ENCODE assay signal across 8 cellular contexts in the genomic region with DNA sequence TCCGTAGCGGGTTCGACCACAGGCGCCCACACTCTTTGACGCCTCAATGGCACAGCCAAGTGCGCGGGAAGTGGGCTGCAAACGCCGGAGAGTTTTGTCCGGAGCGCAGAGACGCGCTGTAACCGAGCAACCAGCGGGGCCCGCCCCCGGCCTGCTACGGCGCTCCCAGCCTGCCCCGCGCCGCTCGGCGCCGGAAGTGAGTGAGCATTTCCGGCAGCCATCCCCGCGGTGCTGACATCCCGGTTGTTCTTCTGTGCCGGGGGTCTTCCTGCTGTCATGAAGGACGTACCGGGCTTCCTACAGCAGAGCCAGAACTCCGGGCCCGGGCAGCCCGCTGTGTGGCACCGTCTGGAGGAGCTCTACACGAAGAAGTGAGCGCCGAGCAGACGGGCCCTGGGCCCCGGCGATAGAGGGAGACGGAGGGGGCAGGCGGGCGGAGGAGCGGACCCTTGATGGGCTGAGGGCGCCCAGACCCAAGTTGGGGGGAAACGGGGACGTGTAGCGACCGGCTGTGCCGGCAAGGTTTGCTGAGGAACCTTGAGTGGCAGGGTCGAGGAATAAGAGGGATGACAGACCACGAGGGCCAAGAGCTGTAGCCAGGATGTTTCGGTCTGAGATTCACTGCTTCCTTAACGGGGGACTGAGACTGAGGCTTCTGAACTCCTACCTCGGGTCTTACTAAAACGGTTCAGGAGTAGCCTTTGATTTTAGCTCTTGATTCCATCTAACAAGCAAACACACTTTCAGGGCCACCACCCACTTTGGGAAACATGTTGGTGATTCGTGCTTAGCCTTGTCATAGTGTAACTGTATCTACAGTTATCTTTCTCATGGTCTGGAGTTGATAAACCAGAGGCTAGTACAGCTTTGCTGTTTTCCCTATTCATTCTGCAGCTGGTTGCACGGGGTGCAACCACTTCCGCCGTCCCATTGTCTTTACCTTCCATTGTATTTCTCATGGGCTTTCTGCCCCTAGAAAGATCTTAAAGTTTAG. TPM values are rescaled to one million over a fixed set of nuclear protein-coding genes. Genes with fewer than 3 reads are reported as not detected.
DNase-seq lines count a peak whose midpoint lies in the region; ATAC-seq and TF ChIP-seq lines count a peak whose summit lies in the region.

A gene (plus strand): TSS at position 203 of the 994 bp plus-strand sequence. CDS start 74 bp downstream, at position 277.

- peak within 1 kb of the TSS; percentile 97 for H3K4me3 Mint-ChIP-seq in activated CD4-positive, alpha-beta T cell treated with anti-CD3 and anti-CD28 coated beads, Interleukin-2, amount 10 ng/mL, durations not matched to agents 24 days and 14 days

- no peak for TF ChIP-seq CTCF in coronary artery (IDR thresholded peaks at IDR 0.05)

- peaks cover 36% of the 10 kb centered on the region for H3K36me3 Mint-ChIP-seq in activated CD4-positive, alpha-beta T cell treated with anti-CD3 and anti-CD28 coated beads, Interleukin-2, amount 10 ng/mL, durations not matched to agents 24 days and 14 days (ENCODE audit: low read depth)

- peak within 1 kb of the TSS; percentile 89 for H3K4me3 ChIP-seq in coronary artery

- no peaks in the 10 kb centered on the region for H3K9me3 Mint-ChIP-seq in activated CD4-positive, alpha-beta T cell treated with anti-CD3 and anti-CD28 coated beads, Interleukin-2, amount 10 ng/mL, durations not matched to agents 24 days and 14 days

- H3K27ac Mint-ChIP-seq in activated CD4-positive, alpha-beta T cell treated with anti-CD3 and anti-CD28 coated beads, Interleukin-2, amount 10 ng/mL, durations not matched to agents 24 days and 14 days, result peak within 1 kb of the TSS; percentile 100

- DNase-seq in AG08396 (ENCODE audit: low spot score) (peak; percentile 96), NCI-H345 treated with DMSO at 0.1 percent for 48 hours (lab: John Stamatoyannopoulos, UW; ENCODE audit: unreplicated experiment) (peak; percentile 53), coronary artery (ENCODE audit: low spot score) (peak; percentile 91), left kidney (ENCODE audit: low read depth, low spot score) (peak; percentile 96)
- DNase-seq in activated CD4-positive, alpha-beta T cell treated with anti-CD3 and anti-CD28 coated beads, Interleukin-2, amount 10 ng/mL, durations not matched to agents 24 days and 14 days, result peak; percentile 97
- DNase-seq in stimulated activated CD4-positive, alpha-beta T cell treated with anti-CD3 and anti-CD28 coated beads, Interleukin-2, amount 100 ng/mL, for 24 hours, result peak; percentile 91 to 92

- no peaks in the 10 kb centered on the region for H3K27me3 Mint-ChIP-seq in activated CD4-positive, alpha-beta T cell treated with anti-CD3 and anti-CD28 coated beads, Interleukin-2, amount 10 ng/mL, durations not matched to agents 24 days and 14 days

- intact Hi-C loops in activated CD4-positive, alpha-beta T cell treated with anti-CD3 and anti-CD28 coated beads, Interleukin-2, amount 10 ng/mL, durations not matched to agents 24 days and 14 days (cut with micrococcal nuclease), result loop anchor here (1.0 to 2.0 kb wide), 5 partner anchors 14 to 269 kb away; a partner anchor contains a TSS

- ATAC-seq in GM18868 (IDR thresholded peaks at IDR 0.05; ENCODE audit: unreplicated experiment) (peak; percentile 84), HG03108 (IDR thresholded peaks at IDR 0.05; ENCODE audit: unreplicated experiment) (peak; percentile 68)

- peaks cover 46% of the 10 kb centered on the region for H3K4me1 Mint-ChIP-seq in activated CD4-positive, alpha-beta T cell treated with anti-CD3 and anti-CD28 coated beads, Interleukin-2, amount 10 ng/mL, durations not matched to agents 24 days and 14 days

- H3K27ac ChIP-seq in coronary artery, result peak within 1 kb of the TSS; percentile 86 to 94

RNA-seq across cellular contexts. Expression of the gene that starts here (rescaled TPM):
- total RNA-seq in activated CD4-positive, alpha-beta T cell treated with anti-CD3 and anti-CD28 coated beads, Interleukin-2, amount 10 ng/mL, durations not matched to agents 24 days and 14 days, result 272 and 275 TPM in 2 replicates

Comparison
In these comparisons a context has a peak if more than half of its experiments do, and no peak if none do; other contexts are left out.
1. Peak in every context shown above with its lines: DNase-seq, ATAC-seq, H3K4me3 ChIP-seq and H3K27ac ChIP-seq.